ENCODE assay signal across 13 cellular contexts in the genomic region with DNA sequence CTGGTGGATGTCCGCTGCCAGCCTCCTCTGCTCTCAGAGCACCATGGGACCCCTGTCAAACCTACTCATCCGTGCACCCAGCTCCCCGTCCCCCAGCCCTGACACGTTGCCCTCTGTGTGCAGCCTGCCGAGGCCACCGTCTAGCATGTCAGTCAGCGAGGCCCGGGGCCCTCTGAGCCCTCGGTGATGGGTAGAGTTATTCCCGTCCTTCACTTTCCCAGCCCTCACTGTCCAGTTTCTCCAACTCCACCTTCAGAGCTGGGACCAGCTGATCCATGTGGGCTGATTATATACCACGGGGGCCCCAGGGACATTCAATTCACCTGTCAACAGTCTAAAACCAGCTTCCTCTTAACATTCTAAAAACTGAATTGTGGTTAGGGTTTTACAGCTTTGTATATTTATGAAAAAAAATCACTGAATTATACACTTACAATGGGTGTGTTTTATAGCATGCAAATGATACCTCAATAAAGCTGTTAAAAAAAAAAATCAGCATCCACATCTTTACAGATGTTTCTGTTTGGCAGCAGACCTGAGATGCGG.
A peak's percentile ranks its signal among the peaks of the same experiment; 100 is the strongest.
DNase-seq lines count a peak whose midpoint lies in the region; ATAC-seq, FAIRE-seq and TF ChIP-seq lines count a peak whose summit lies in the region.
"Had no signal": no experiment of that assay in that cellular context is flagged by ENCODE, and none has a peak within 500 bp of the region (broad histone marks: within the 10 kb centered on the region; RNA-seq: fewer than 3 reads in every experiment).

No MANE protein-coding gene starts in this region.

- no peak for DNase-seq in GM12892 (ENCODE audit: insufficient read length)
- DNase-seq in naive B cell = peak; percentile 53
- DNase-seq in NCI-H146 treated with DMSO at 0.1 percent for 48 hours (lab: John Stamatoyannopoulos, UW; ENCODE audit: unreplicated experiment) = no peak
- no peak for DNase-seq in AML-193 (lab: John Stamatoyannopoulos, UW)
- no peak for DNase-seq in hypothalamus (lab: John Stamatoyannopoulos, UW)
- DNase-seq in stimulated activated CD4-positive, alpha-beta T cell treated with anti-CD3 and anti-CD28 coated beads, Interleukin-2, amount 100 ng/mL, for 24 hours = no peak
- DNase-seq: NCI-H1417, WERI-Rb-1 had no signal

- FAIRE-seq in GM12892 (lab: Jason Lieb, UNC) = peak; percentile 40
- FAIRE-seq: H54 had no signal

- H3K27ac ChIP-seq in SU-DHL-6 (ENCODE audit: low read depth, low read length) = peak overlapping the region; percentile 99
- H3K27ac ChIP-seq: HL-60, upper lobe of left lung, WERI-Rb-1 had no signal

- H3K9me3 Mint-ChIP-seq in naive B cell = no peaks in the 10 kb centered on the region

- peaks cover 71% of the 10 kb centered on the region for H3K79me2 ChIP-seq in SU-DHL-6 (ENCODE audit: insufficient read depth, low read length)

- no peaks in the 10 kb centered on the region for H4K20me1 ChIP-seq in SU-DHL-6 (ENCODE audit: low read depth, low read length)

- peak overlapping the region; percentile 38 for H3K4me3 ChIP-seq in SU-DHL-6 (ENCODE audit: insufficient read depth, low read length, poor library complexity, severe bottlenecking)
- H3K4me3 ChIP-seq: upper lobe of left lung had no signal

- H3F3A ChIP-seq in SU-DHL-6 (ENCODE audit: insufficient read depth) = peaks cover 66% of the 10 kb centered on the region

- no peaks in the 10 kb centered on the region for H3K9me3 ChIP-seq in SU-DHL-6 (ENCODE audit: insufficient read depth, low read length)
- H3K9me3 ChIP-seq: upper lobe of left lung had no signal

- H3K36me3 ChIP-seq in SU-DHL-6 (ENCODE audit: low read length) = no peaks in the 10 kb centered on the region

- peak overlapping the region; percentile 74 to 95 (median 92) for H3K27ac Mint-ChIP-seq in naive B cell

- peak overlapping the region; percentile 67 for H3K9ac ChIP-seq in SU-DHL-6 (ENCODE audit: low read length)

- H3K4me3 Mint-ChIP-seq in naive B cell = peak overlapping the region; percentile 23 to 94 (median 86)

- H3K27me3 ChIP-seq in SU-DHL-6 (ENCODE audit: low read length) = no peaks in the 10 kb centered on the region
- H3K27me3 ChIP-seq: upper lobe of left lung had no signal

- no peak for TF ChIP-seq POLR2A in GM12892 (IDR thresholded peaks at IDR 0.05; ENCODE audit: low read depth, low read length)

- no peaks in the 10 kb centered on the region for H3K9me2 ChIP-seq in SU-DHL-6 (replicated peaks; ENCODE audit: insufficient read depth, low read length)

- H3K27me3 Mint-ChIP-seq in naive B cell = no peaks in the 10 kb centered on the region

- TF ChIP-seq CTCF in SU-DHL-6 (IDR thresholded peaks at IDR 0.05; ENCODE audit: insufficient read depth, low read length, poor library complexity, severe bottlenecking) = no peak

- ATAC-seq in GM21737 (IDR thresholded peaks at IDR 0.05; ENCODE audit: unreplicated experiment) (peak; percentile 40), naive B cell (ENCODE audit: low read depth in 2 of 2) (peak; percentile 71 to 74)

- peaks cover 4 to 10% of the 10 kb centered on the region in 2 donors for H3K36me3 Mint-ChIP-seq in naive B cell

- H3K4me2 ChIP-seq in SU-DHL-6 (ENCODE audit: low read depth, low read length, poor library complexity, severe bottlenecking) = peak overlapping the region; percentile 84

- no peak overlapping the region for H2AFZ ChIP-seq in SU-DHL-6 (ENCODE audit: low read depth, low read length, severe bottlenecking)

- peaks cover 60 to 86% (median 69%) of the 10 kb centered on the region in 3 donors for H3K4me1 Mint-ChIP-seq in naive B cell
